18 cellular contexts compared by ENCODE assay signal in the genomic region with DNA sequence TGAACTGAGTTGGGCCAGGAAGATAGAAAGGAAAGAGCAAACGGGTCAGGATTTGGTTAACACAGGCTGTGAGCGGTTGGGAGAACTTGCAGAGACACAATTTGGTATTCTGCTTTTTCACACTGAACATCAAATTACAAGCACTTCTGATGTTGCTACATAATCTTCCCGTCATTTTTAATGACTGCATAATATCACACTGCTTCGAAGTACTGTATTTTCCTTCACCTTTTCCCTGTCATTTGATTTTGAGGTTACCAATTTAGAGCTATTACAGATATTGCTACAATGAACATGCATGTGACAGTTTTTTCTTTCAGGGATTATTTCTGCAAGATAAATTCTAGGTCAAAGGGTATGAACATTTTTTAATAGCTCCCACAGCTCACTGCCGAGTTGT.
"Had no signal": no experiment of that assay in that cellular context is flagged by ENCODE, and none has a peak within 500 bp of the region (broad histone marks: within the 10 kb centered on the region; RNA-seq: fewer than 3 reads in every experiment).

No MANE protein-coding gene starts in this region.

- H3K27me3 ChIP-seq: hepatocyte, right atrium auricular region, sigmoid colon, tibial artery had no signal

- H2AFZ ChIP-seq: hepatocyte had no signal

- H3K36me3 ChIP-seq: left ventricle myocardium inferior, lower lobe of right lung, right atrium auricular region, sigmoid colon, tibial artery had no signal

- H3K79me2 ChIP-seq: hepatocyte had no signal

- H3K27me3 Mint-ChIP-seq: memory B cell had no signal

- H3K4me3 Mint-ChIP-seq: neural crest cell had no signal

- H3K4me1 Mint-ChIP-seq: neural crest cell had no signal

- H3K27ac ChIP-seq: coronary artery, hepatocyte, left ventricle myocardium inferior, lower lobe of right lung, right atrium auricular region, sigmoid colon, skin epidermis, tibial artery had no signal

- H3K4me3 ChIP-seq: coronary artery, hepatocyte, left ventricle myocardium inferior, lower lobe of right lung, right atrium auricular region, sigmoid colon, skin epidermis, tibial artery had no signal

- H3K9me3 ChIP-seq: lower lobe of right lung, sigmoid colon had no signal

- ATAC-seq: left cardiac atrium; lower lobe of right lung; stimulated activated naive CD8-positive, alpha-beta T cell treated with anti-CD3 and anti-CD28 coated beads, Interleukin-15, Interleukin-2, amounts not matched to agents 100 U/mL and 50 U/mL, for 24 hours had no signal

- H3K4me2 ChIP-seq: hepatocyte had no signal

- DNase-seq: effector CD4-positive, alpha-beta T cell; foreskin melanocyte; head of caudate nucleus; kidney; left cardiac atrium; left ventricle myocardium inferior; lower lobe of right lung; midbrain; sigmoid colon; stimulated activated CD4-positive, alpha-beta T cell treated with anti-CD3 and anti-CD28 coated beads, Interleukin-12 subunit alpha, Interleukin-12 subunit beta, amount 100 ng/mL, for 4 hours; stimulated activated naive CD8-positive, alpha-beta T cell treated with anti-CD3 and anti-CD28 coated beads, Interleukin-15, Interleukin-2, amounts not matched to agents 100 U/mL and 50 U/mL, for 24 hours; tibial artery had no signal

- H3K4me1 ChIP-seq: lower lobe of right lung, right atrium auricular region, sigmoid colon, tibial artery had no signal
